ENCODE assay signal across 14 cellular contexts in the genomic region with DNA sequence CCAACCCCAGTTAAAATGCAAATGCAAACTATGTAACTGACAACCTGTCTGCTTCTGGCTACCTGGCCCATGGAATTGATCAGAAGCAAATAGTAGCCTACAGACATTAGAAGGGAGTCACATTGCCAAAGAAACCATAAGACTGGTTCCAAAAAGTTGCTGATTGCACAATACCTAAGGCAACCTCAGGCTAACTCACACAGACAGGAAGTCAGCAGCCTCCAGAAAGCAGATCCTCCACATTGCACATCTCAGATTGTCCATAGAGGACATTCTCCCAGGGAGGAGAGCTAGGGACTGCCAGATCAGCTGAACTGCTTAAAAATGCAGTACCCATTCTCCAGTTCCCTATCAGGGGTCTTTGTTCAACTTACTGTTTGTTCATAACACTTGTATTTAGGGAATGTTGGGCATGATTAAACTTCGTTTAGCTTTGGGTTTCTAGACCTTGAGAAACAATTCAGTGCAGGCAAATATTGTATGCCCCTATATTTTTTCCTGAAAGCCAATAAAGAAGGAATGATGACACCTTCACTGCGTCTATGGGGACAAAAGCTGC. TPM values are rescaled to one million over a fixed set of nuclear protein-coding genes. Genes with fewer than 3 reads are reported as not detected.
DNase-seq lines count a peak whose midpoint lies in the region; ATAC-seq and TF ChIP-seq lines count a peak whose summit lies in the region.
"Had no signal": no experiment of that assay in that cellular context is flagged by ENCODE, and none has a peak within 500 bp of the region (broad histone marks: within the 10 kb centered on the region; RNA-seq: fewer than 3 reads in every experiment).

No MANE protein-coding gene starts in this region.

- intact Hi-C loops in dendritic cell treated with granulocyte-macrophage colony-stimulating factor and Interleukin-4, amounts not matched to agents 40 ng/mL and 50 ng/mL, for 4 days (cut with micrococcal nuclease) = no loop called here
- intact Hi-C loops in naive thymus-derived CD4-positive, alpha-beta T cell (cut with micrococcal nuclease) = no loop called here

- peaks cover 76% of the 10 kb centered on the region for H3K4me1 Mint-ChIP-seq in dendritic cell treated with granulocyte-macrophage colony-stimulating factor and Interleukin-4, amounts not matched to agents 40 ng/mL and 50 ng/mL, for 4 days (ENCODE audit: low read depth)
- H3K4me1 Mint-ChIP-seq in naive thymus-derived CD4-positive, alpha-beta T cell = peaks cover 0 to 41% (median 0%) of the 10 kb centered on the region in 7 donors

- peak overlapping the region; percentile 72 for H3K27ac Mint-ChIP-seq in dendritic cell treated with granulocyte-macrophage colony-stimulating factor and Interleukin-4, amounts not matched to agents 40 ng/mL and 50 ng/mL, for 4 days
- peak overlapping the region in 2 of 9 donors; percentile 18 to 21 for H3K27ac Mint-ChIP-seq in naive thymus-derived CD4-positive, alpha-beta T cell
- H3K27ac Mint-ChIP-seq: activated naive CD8-positive, alpha-beta T cell had no signal

- H3K4me1 ChIP-seq in naive thymus-derived CD4-positive, alpha-beta T cell (ENCODE audit: control insufficient read depth in 2 of 2, insufficient read depth in 2 of 2, low read length in 2 of 2) = peaks cover 0 to 64% of the 10 kb centered on the region in 2 donors
- H3K4me1 ChIP-seq: HAP-1, uterus had no signal

- no peak overlapping the region for H3K27ac ChIP-seq in naive thymus-derived CD4-positive, alpha-beta T cell (ENCODE audit: low read depth, low read length)
- H3K27ac ChIP-seq: uterus had no signal

- no peak for TF ChIP-seq CTCF in NB4 (IDR thresholded peaks at IDR 0.05; ENCODE audit: low read depth, low read length)

- no peak for TF ChIP-seq POLR2A in NB4 (IDR thresholded peaks at IDR 0.05; ENCODE audit: extremely low read depth, insufficient read length)

- H3K36me3 Mint-ChIP-seq in dendritic cell treated with granulocyte-macrophage colony-stimulating factor and Interleukin-4, amounts not matched to agents 40 ng/mL and 50 ng/mL, for 4 days (ENCODE audit: low read depth) = peaks cover 86% of the 10 kb centered on the region
- H3K36me3 Mint-ChIP-seq in naive thymus-derived CD4-positive, alpha-beta T cell = no peaks in the 10 kb centered on the region
- H3K36me3 Mint-ChIP-seq: activated naive CD8-positive, alpha-beta T cell had no signal

- H3K9me3 Mint-ChIP-seq in dendritic cell treated with granulocyte-macrophage colony-stimulating factor and Interleukin-4, amounts not matched to agents 40 ng/mL and 50 ng/mL, for 4 days = no peaks in the 10 kb centered on the region
- no peaks in the 10 kb centered on the region for H3K9me3 Mint-ChIP-seq in naive thymus-derived CD4-positive, alpha-beta T cell

- H3K36me3 ChIP-seq in naive thymus-derived CD4-positive, alpha-beta T cell (ENCODE audit: control insufficient read depth in 2 of 3, insufficient read depth in 3 of 3, low read length in 3 of 3) = no peaks in the 10 kb centered on the region
- H3K36me3 ChIP-seq: HAP-1, uterus had no signal

- CTCF ChIA-PET in naive thymus-derived CD4-positive, alpha-beta T cell (lab: Charles Lee) = no interaction called here

- peak; percentile 21 for ATAC-seq in naive thymus-derived CD4-positive, alpha-beta T cell
- no peak for ATAC-seq in HG02981 (IDR thresholded peaks at IDR 0.05; ENCODE audit: unreplicated experiment)

- H3K27me3 Mint-ChIP-seq in dendritic cell treated with granulocyte-macrophage colony-stimulating factor and Interleukin-4, amounts not matched to agents 40 ng/mL and 50 ng/mL, for 4 days = no peaks in the 10 kb centered on the region
- peaks cover 7 to 24% (median 20%) of the 10 kb centered on the region in 5 donors for H3K27me3 Mint-ChIP-seq in naive thymus-derived CD4-positive, alpha-beta T cell
- H3K27me3 Mint-ChIP-seq: activated naive CD8-positive, alpha-beta T cell had no signal

- H3K27me3 ChIP-seq in naive thymus-derived CD4-positive, alpha-beta T cell (ENCODE audit: control insufficient read depth in 2 of 2, insufficient read depth in 2 of 2, low read length in 2 of 2) = no peaks in the 10 kb centered on the region
- H3K27me3 ChIP-seq: uterus had no signal

- H3K4me3 ChIP-seq in NB4 (ENCODE audit: low read depth, low read length) = no peak overlapping the region
- H3K4me3 ChIP-seq in naive thymus-derived CD4-positive, alpha-beta T cell (ENCODE audit: low read length) = no peak overlapping the region
- H3K4me3 ChIP-seq: HAP-1, uterus had no signal

- H3K4me3 Mint-ChIP-seq in dendritic cell treated with granulocyte-macrophage colony-stimulating factor and Interleukin-4, amounts not matched to agents 40 ng/mL and 50 ng/mL, for 4 days = no peak overlapping the region
- H3K4me3 Mint-ChIP-seq in naive thymus-derived CD4-positive, alpha-beta T cell = no peak overlapping the region
- H3K4me3 Mint-ChIP-seq: activated naive CD8-positive, alpha-beta T cell had no signal

- POLR2A ChIA-PET in naive thymus-derived CD4-positive, alpha-beta T cell (lab: Charles Lee) = no interaction called here

- no peaks in the 10 kb centered on the region for H3K9me3 ChIP-seq in naive thymus-derived CD4-positive, alpha-beta T cell (ENCODE audit: control insufficient read depth in 2 of 3, low read length in 3 of 3)
- H3K9me3 ChIP-seq: HAP-1, uterus had no signal

- DNase-seq in EH (ENCODE audit: low read depth) (peak; percentile 4), NB4 (ENCODE audit: low read depth) (peak; percentile 89), NCI-H226 (no peak), kidney glomerular epithelial cell (lab: John Stamatoyannopoulos, UW) (no peak), HK-2 (ENCODE audit: unreplicated experiment) (no peak)
- DNase-seq in naive thymus-derived CD4-positive, alpha-beta T cell = no peak
- DNase-seq: activated CD4-positive, alpha-beta T cell treated with anti-CD3 and anti-CD28 coated beads, Interleukin-2, amount 50 U/mL, for 1 hour; NCI-H69; uterus had no signal

RNA-seq across cellular contexts. Expression of gene CCL3, which starts 4.2 kb away (rescaled TPM):
- 10 to 100 TPM in 3 of 5 experiments, 1 to 10 TPM in 2; 1.6 to 72.5 (median 44.0) TPM for total RNA-seq in naive thymus-derived CD4-positive, alpha-beta T cell
- not detected for polyA plus RNA-seq in naive thymus-derived CD4-positive, alpha-beta T cell
- total RNA-seq: dermis microvascular lymphatic vessel endothelial cell had no signal

RNA-seq across cellular contexts. Expression of gene CCL4, which starts 17.8 kb away (rescaled TPM):
- total RNA-seq in naive thymus-derived CD4-positive, alpha-beta T cell = 10 to 100 TPM in 3 of 5 experiments, 1 to 10 TPM in 2; 1.6 to 35.6 (median 12.8) TPM
- under 1 TPM; 0.74 to 0.96 TPM for polyA plus RNA-seq in naive thymus-derived CD4-positive, alpha-beta T cell
- total RNA-seq: dermis microvascular lymphatic vessel endothelial cell had no signal

RNA-seq across cellular contexts. Expression of gene CCL18, which starts 21.7 kb away (rescaled TPM):
- not detected for total RNA-seq in naive thymus-derived CD4-positive, alpha-beta T cell
- not detected for polyA plus RNA-seq in naive thymus-derived CD4-positive, alpha-beta T cell
- total RNA-seq: dermis microvascular lymphatic vessel endothelial cell had no signal

Comparison
In these comparisons a context has a peak if more than half of its experiments do, and no peak if none do; other contexts are left out.
1. DNase-seq: peak in EH (single experiment) and NB4 (single experiment); none in naive thymus-derived CD4-positive, alpha-beta T cell (0 of 9), NCI-H226 (single experiment), kidney glomerular epithelial cell (single experiment) and HK-2 (single experiment).